Comparison of ENCODE assay signal across 8 cellular contexts in genomic region chr2:218569038-218569431, GRCh38. TPM values are rescaled to one million over a fixed set of nuclear protein-coding genes. Genes with fewer than 3 reads are reported as not detected.
A peak's percentile ranks its signal among the peaks of the same experiment; 100 is the strongest.
DNase-seq lines count a peak whose midpoint lies in the region; ATAC-seq, FAIRE-seq and TF ChIP-seq lines count a peak whose summit lies in the region.

No MANE protein-coding gene starts in this region.

- in situ Hi-C loops in GM12878 (cut with MboI) = no loop called here

- TF ChIP-seq POLR2A in GM12878 (IDR thresholded peaks at IDR 0.05; ENCODE audit: low read depth, low read length) = no peak

- peak; percentile 62 for FAIRE-seq in GM12878 (lab: Jason Lieb, UNC)

- H3K27ac Mint-ChIP-seq in CD4-positive, alpha-beta T cell = peak overlapping the region; percentile 97
- peak overlapping the region; percentile 95 to 99 (median 99) for H3K27ac Mint-ChIP-seq in immature natural killer cell

- H3K36me3 Mint-ChIP-seq in CD4-positive, alpha-beta T cell (ENCODE audit: low read depth) = peaks cover 66% of the 10 kb centered on the region
- peaks cover 0 to 2% (median 0%) of the 10 kb centered on the region in 3 donors for H3K36me3 Mint-ChIP-seq in immature natural killer cell

- H3K4me1 Mint-ChIP-seq in CD4-positive, alpha-beta T cell (ENCODE audit: low read depth) = peaks cover 73% of the 10 kb centered on the region
- peaks cover 55 to 60% of the 10 kb centered on the region in 2 donors for H3K4me1 Mint-ChIP-seq in immature natural killer cell

- peaks cover 96% of the 10 kb centered on the region for H3K79me2 ChIP-seq in GM12878 (ENCODE audit: control insufficient read depth, insufficient read depth, low read length)

- DNase-seq in CD4-positive, alpha-beta T cell = peak; percentile 14 to 47 (median 27)
- DNase-seq in T-helper 9 cell (peak; percentile 60), GM12878 (ENCODE audit: low read depth, low spot score) (no peak), immature natural killer cell (peak; percentile 67 to 70 (median 69)), NCI-H524 treated with DMSO at 0.1 percent for 48 hours (lab: John Stamatoyannopoulos, UW) (no peak)
- DNase-seq in stimulated activated CD4-positive, alpha-beta T cell treated with anti-CD3 and anti-CD28 coated beads, Interleukin-12 subunit alpha, Interleukin-12 subunit beta, amount 100 ng/mL, for 4 hours = peak; percentile 50

- H3K4me3 Mint-ChIP-seq in CD4-positive, alpha-beta T cell = peak overlapping the region; percentile 96
- H3K4me3 Mint-ChIP-seq in immature natural killer cell = peak overlapping the region; percentile 90 to 98 (median 93)

- TF ChIP-seq EP300 in GM12878 (IDR thresholded peaks at IDR 0.05; ENCODE audit: borderline replicate concordance in 1 of 2, control insufficient read depth in 1 of 2, low read depth in 2 of 2, low read length in 2 of 2) = no peak

- CTCF ChIA-PET in CD4-positive, alpha-beta T cell (lab: Charles Lee) = no interaction called here
- CTCF ChIA-PET in GM12878 (lab: Yijun Ruan, JAX) = interaction anchor here (1.1 kb wide), 2 partner anchors 79 to 329 kb away, joined by 3 read pairs; no protein-coding TSS in a partner anchor

- peak overlapping the region; percentile 96 for H3K4me2 ChIP-seq in GM12878 (ENCODE audit: control insufficient read depth, insufficient read depth)

- H3K4me3 ChIP-seq in GM12878 = peak overlapping the region; percentile 94

- no peaks in the 10 kb centered on the region for H4K20me1 ChIP-seq in GM12878 (ENCODE audit: control insufficient read depth, insufficient read depth)

- BruUV-seq in GM12878 (replicated peaks; lab: Mats Ljungman, UMichigan) = no TSS peak

- ATAC-seq in CD4-positive, alpha-beta T cell (ENCODE audit: poor library complexity) = no peak
- ATAC-seq in GM19452 (IDR thresholded peaks at IDR 0.05; ENCODE audit: unreplicated experiment) (peak; percentile 37), HG03575 (IDR thresholded peaks at IDR 0.05; ENCODE audit: extremely low read depth, insufficient number of reproducible peaks, low FRiP score, unreplicated experiment) (peak; percentile 12), GM12878 (peak; percentile 72)

- H3K9me3 ChIP-seq in CD4-positive, alpha-beta T cell (ENCODE audit: control insufficient read depth, low read length) = no peaks in the 10 kb centered on the region
- H3K9me3 ChIP-seq in GM12878 (replicated peaks; ENCODE audit: control insufficient read depth, insufficient read depth, low read length) = no peaks in the 10 kb centered on the region

- TF ChIP-seq RAD21 in GM12878 (IDR thresholded peaks at IDR 0.05; ENCODE audit: insufficient read depth, low read depth, low read length) = no peak

- WGBS in GM12878 (ENCODE audit: insufficient coverage, insufficient replicate concordance, low lambda C conversion rate, missing lambda C conversion rate) = 1% methylated on average over 31 of the region's 31 CpGs

- TF ChIP-seq CTCF in CD4-positive, alpha-beta T cell (IDR thresholded peaks at IDR 0.05) = no peak
- no peak for TF ChIP-seq CTCF in GM12878 (IDR thresholded peaks at IDR 0.05 in 2 of 3, conservative IDR thresholded peaks at IDR 0.05 in 1 of 3; ENCODE audit: control insufficient read depth in 2 of 3, extremely low read depth in 1 of 3, insufficient read depth in 1 of 3, low read depth in 3 of 3, low read length in 3 of 3)

- peak overlapping the region; percentile 98; the same call in 1 of the 2 replicates for H2AFZ ChIP-seq in GM12878 (ENCODE audit: control insufficient read depth, low read depth, low read length)

- H3K9ac ChIP-seq in GM12878 (ENCODE audit: control insufficient read depth, insufficient read depth, low read length) = peak overlapping the region; percentile 83

- H3K27ac ChIP-seq in CD4-positive, alpha-beta T cell (ENCODE audit: low read depth, low read length) = peak overlapping the region; percentile 98
- peak overlapping the region; percentile 98 for H3K27ac ChIP-seq in GM12878 (ENCODE audit: control insufficient read depth, insufficient read depth)

- RAD21 ChIA-PET in GM12878 (lab: Charles Lee; ENCODE audit: unreplicated experiment) = no interaction called here

- H3K9me3 Mint-ChIP-seq in CD4-positive, alpha-beta T cell = no peaks in the 10 kb centered on the region
- no peaks in the 10 kb centered on the region for H3K9me3 Mint-ChIP-seq in immature natural killer cell

- peaks cover 0 to 10% of the 10 kb centered on the region in 2 experiments; a peak in 2 of 4 replicates for H3K36me3 ChIP-seq in GM12878 (ENCODE audit: control insufficient read depth in 2 of 2, insufficient read depth in 2 of 2, low read length in 1 of 2)

- H3K4me1 ChIP-seq in GM12878 (ENCODE audit: control insufficient read depth, insufficient read depth, low read length) = peaks cover 8% of the 10 kb centered on the region; the same call in 1 of the 2 replicates

- POLR2A ChIA-PET in CD4-positive, alpha-beta T cell (lab: Charles Lee) = no interaction called here
- POLR2A ChIA-PET in GM12878 (lab: Charles Lee) = interaction anchor here (0.7 to 1.8 kb wide), 2 partner anchors 9 to 52 kb away, joined by 3 to 6 read pairs; no protein-coding TSS in a partner anchor

- intact Hi-C loops in CD4-positive, alpha-beta T cell (cut with DNase I, micrococcal nuclease) = loop anchor here (2.0 to 10.0 kb wide), 8 partner anchors 88 to 976 kb away; partner anchors contain the start of genes BCS1L (in 1 of the 2), CHPF (in 1 of the 2), CTDSP1 (in 1 of the 2) and DNPEP (in 1 of the 2)
- intact Hi-C loops in GM12878 (cut with micrococcal nuclease; ENCODE audit: unreplicated experiment) = loop anchor here (2.0 to 5.0 kb wide), 3 partner anchors 52 to 297 kb away; partner anchors contain the start of genes AAMP, CTDSP1 and PNKD

- no peaks in the 10 kb centered on the region for H3K27me3 Mint-ChIP-seq in CD4-positive, alpha-beta T cell
- H3K27me3 Mint-ChIP-seq in immature natural killer cell (ENCODE audit: low read depth in 3 of 3) = peaks cover 8 to 16% (median 15%) of the 10 kb centered on the region in 3 donors

- SMC1A ChIA-PET in GM12878 (lab: Charles Lee; ENCODE audit: uncharacterized antibody, unreplicated experiment) = no interaction called here

- no peaks in the 10 kb centered on the region for H3K27me3 ChIP-seq in CD4-positive, alpha-beta T cell (ENCODE audit: control insufficient read depth, insufficient read depth, low read length)
- no peaks in the 10 kb centered on the region for H3K27me3 ChIP-seq in GM12878 (replicated peaks in 1 of 2; ENCODE audit: control insufficient read depth in 2 of 2, insufficient read depth in 2 of 2, low read length in 1 of 2)

RNA-seq across cellular contexts. Expression of gene CNOT9, which starts 0.4 kb away (rescaled TPM):
- 10 to 100 TPM; 62.8 to 66.8 TPM for total RNA-seq in CD4-positive, alpha-beta T cell
- total RNA-seq in GM12878 (2013; cell fraction: nucleolus; rRNA removed) = 114 TPM in 2 replicates
- total RNA-seq in GM12878 (2014; rRNA removed) (105 and 115 TPM in 2 replicates), GM12878 (2014; rRNA removed; fragmentation: Illumina TruSeq; extraction: Trizol) (82.1 and 83.8 TPM in 2 replicates), GM12878 (2021) (95.3 and 105 TPM in 2 replicates)
- polyA plus RNA-seq in GM12878 (2011; ENCODE audit: low read depth) = 34.7 TPM
- polyA plus RNA-seq in GM12878 (2011; rRNA removed) (172 and 197 TPM in 2 replicates), GM12878 (2014; fragmentation: Illumina TruSeq; extraction: Trizol) (94.1 and 94.3 TPM in 2 replicates), GM12878 (2014; fragmentation: Nextera tagmentation; extraction: Ambion mirVana) (10 to 100 TPM; 51.0 to 58.5 TPM), GM12878 (2014; rRNA removed) (74.9 and 87.2 TPM in 2 replicates), GM12878 (2016; fragmentation: Nextera tagmentation; extraction: Ambion mirVana) (100 to 1,000 TPM; 102 to 114 TPM), immature natural killer cell (10 to 100 TPM; 17.7 to 22.3 (median 19.9) TPM)
- 109 and 117 TPM in 2 replicates for polyA plus RNA-seq in GM12878 (2011; cell fraction: cytosol; rRNA removed)
- 98.3 and 129 TPM in 2 replicates for polyA plus RNA-seq in GM12878 (2011; cell fraction: nucleus; rRNA removed)
- polyA plus RNA-seq in GM12878 (2012) = 46.1 and 47.4 TPM in 2 replicates
- polyA minus RNA-seq in GM12878 (2011; rRNA and poly(A)+ RNA removed) = 186 and 220 TPM in 2 replicates
- 70.7 and 75.2 TPM in 2 replicates for polyA minus RNA-seq in GM12878 (2011; cell fraction: cytosol; rRNA and poly(A)+ RNA removed)
- 41.7 and 60.6 TPM in 2 replicates for polyA minus RNA-seq in GM12878 (2011; cell fraction: nucleus; rRNA and poly(A)+ RNA removed)

RNA-seq across cellular contexts. Expression of gene USP37, which starts 0.9 kb away (rescaled TPM):
- 10 to 100 TPM; 20.2 to 24.4 TPM for total RNA-seq in CD4-positive, alpha-beta T cell
- total RNA-seq in GM12878 (2013; cell fraction: nucleolus; rRNA removed) = 66.0 and 67.0 TPM in 2 replicates
- total RNA-seq in GM12878 (2014; rRNA removed) (9.7 and 10.2 TPM in 2 replicates), GM12878 (2014; rRNA removed; fragmentation: Illumina TruSeq; extraction: Trizol) (16.0 and 16.3 TPM in 2 replicates), GM12878 (2021) (15.6 and 18.6 TPM in 2 replicates)
- 3.5 TPM for polyA plus RNA-seq in GM12878 (2011; ENCODE audit: low read depth)
- polyA plus RNA-seq in GM12878 (2011; rRNA removed) (14.4 and 23.6 TPM in 2 replicates), GM12878 (2014; fragmentation: Illumina TruSeq; extraction: Trizol) (10.2 and 12.5 TPM in 2 replicates), GM12878 (2014; fragmentation: Nextera tagmentation; extraction: Ambion mirVana) (1 to 10 TPM; 2.8 to 4.1 TPM), GM12878 (2014; rRNA removed) (5.7 and 6.6 TPM in 2 replicates), GM12878 (2016; fragmentation: Nextera tagmentation; extraction: Ambion mirVana) (10 to 100 TPM; 10.7 to 10.8 TPM), immature natural killer cell (1 to 10 TPM; 4.3 to 7.7 (median 6.1) TPM)
- 5.0 and 5.7 TPM in 2 replicates for polyA plus RNA-seq in GM12878 (2011; cell fraction: cytosol; rRNA removed)
- polyA plus RNA-seq in GM12878 (2011; cell fraction: nucleus; rRNA removed) = 10.8 and 10.9 TPM in 2 replicates
- 5.1 and 6.6 TPM in 2 replicates for polyA plus RNA-seq in GM12878 (2012)
- polyA minus RNA-seq in GM12878 (2011; rRNA and poly(A)+ RNA removed) = 24.2 and 25.4 TPM in 2 replicates
- polyA minus RNA-seq in GM12878 (2011; cell fraction: cytosol; rRNA and poly(A)+ RNA removed) = 9.9 and 11.7 TPM in 2 replicates
- 18.5 and 19.8 TPM in 2 replicates for polyA minus RNA-seq in GM12878 (2011; cell fraction: nucleus; rRNA and poly(A)+ RNA removed)

RNA-seq across cellular contexts. Expression of gene PLCD4, which starts 38.7 kb away (rescaled TPM):
- under 1 TPM; 0.25 to 0.77 TPM for total RNA-seq in CD4-positive, alpha-beta T cell
- total RNA-seq in GM12878 (2013; cell fraction: nucleolus; rRNA removed) = 0.23 and 0.49 TPM in 2 replicates
- total RNA-seq in GM12878 (2014; rRNA removed) = under 0.01 TPM in 1 of 2 replicates, not detected in the other
- 0.05 TPM in 1 of 2 replicates, not detected in the other for total RNA-seq in GM12878 (2014; rRNA removed; fragmentation: Illumina TruSeq; extraction: Trizol)
- 0.28 TPM in 1 of 2 replicates, not detected in the other for total RNA-seq in GM12878 (2021)
- 0.43 TPM for polyA plus RNA-seq in GM12878 (2011; ENCODE audit: low read depth)
- 0.07 and 0.09 TPM in 2 replicates for polyA plus RNA-seq in GM12878 (2011; rRNA removed)
- polyA plus RNA-seq in GM12878 (2011; cell fraction: cytosol; rRNA removed) = 0.03 TPM in 1 of 2 replicates, not detected in the other
- 0.16 and 0.26 TPM in 2 replicates for polyA plus RNA-seq in GM12878 (2011; cell fraction: nucleus; rRNA removed)
- polyA plus RNA-seq in GM12878 (2012) = 0.53 and 1.0 TPM in 2 replicates
- 0.03 and 0.11 TPM in 2 replicates for polyA plus RNA-seq in GM12878 (2014; fragmentation: Illumina TruSeq; extraction: Trizol)
- polyA plus RNA-seq in GM12878 (2014; fragmentation: Nextera tagmentation; extraction: Ambion mirVana) = under 1 TPM; 0.18 to 0.27 TPM
- polyA plus RNA-seq in GM12878 (2014; rRNA removed) = 0.10 TPM in 1 of 2 replicates, not detected in the other
- 1 to 10 TPM in 1 of 2 experiments, under 1 TPM in 1; 0.99 to 1.5 TPM for polyA plus RNA-seq in GM12878 (2016; fragmentation: Nextera tagmentation; extraction: Ambion mirVana)
- polyA minus RNA-seq in GM12878 (2011; rRNA and poly(A)+ RNA removed) = 0.07 TPM in 1 of 2 replicates, not detected in the other
- not detected in 2 replicates for polyA minus RNA-seq in GM12878 (2011; cell fraction: cytosol; rRNA and poly(A)+ RNA removed)
- polyA minus RNA-seq in GM12878 (2011; cell fraction: nucleus; rRNA and poly(A)+ RNA removed) = not detected in 2 replicates
- under 1 TPM in 1 of 3 donors, not detected in 2; 0.71 TPM for polyA plus RNA-seq in immature natural killer cell

Comparison
In these comparisons a context has a peak if more than half of its experiments do, and no peak if none do; other contexts are left out.
1. DNase-seq: peak in CD4-positive, alpha-beta T cell (10 of 10), T-helper 9 cell (single experiment), immature natural killer cell (3 of 3) and stimulated activated CD4-positive, alpha-beta T cell treated with anti-CD3 and anti-CD28 coated beads, Interleukin-12 subunit alpha, Interleukin-12 subunit beta, amount 100 ng/mL, for 4 hours (single experiment); none in GM12878 (single experiment) and NCI-H524 treated with DMSO at 0.1 percent for 48 hours (single experiment).